ENCODE assay signal across 1 cellular context in the genomic region with DNA sequence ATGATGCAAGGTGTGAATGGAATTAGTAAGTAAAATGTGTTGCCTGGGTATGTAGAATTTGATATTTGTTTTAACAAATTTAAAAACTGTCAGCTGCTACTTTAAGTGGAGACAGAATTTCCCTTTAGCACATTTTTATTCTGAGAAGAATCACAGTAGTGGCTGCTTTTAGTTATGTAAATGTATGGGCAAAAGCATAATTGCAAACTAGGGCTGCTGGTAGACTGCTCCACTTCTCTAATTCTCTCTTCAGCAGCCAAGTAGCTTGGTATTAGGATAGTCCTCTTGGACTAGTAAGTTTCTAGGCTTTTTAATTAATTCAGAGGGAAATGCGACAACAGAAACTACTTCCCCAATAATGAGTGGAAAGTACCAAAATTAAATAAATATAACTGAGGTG.
TF ChIP-seq lines count a peak whose summit lies in the region.

No MANE protein-coding gene starts in this region.

TF ChIP-seq in K562, 482 proteins besides CTCF, POLR2A, EP300 and RAD21:
- TF ChIP-seq EGR1 (conservative IDR thresholded peaks at IDR 0.05) (no peak), ZKSCAN3 (CRISPR knock-in tag; IDR thresholded peaks at IDR 0.05) (no peak), DIDO1 (tag; IDR thresholded peaks at IDR 0.05; ENCODE audit: low read depth) (no peak), ZNF707 (CRISPR knock-in tag; conservative IDR thresholded peaks at IDR 0.05) (no peak), SLC30A9 (CRISPR knock-in tag; IDR thresholded peaks at IDR 0.05) (no peak)
- TF ChIP-seq, protein P1, sequence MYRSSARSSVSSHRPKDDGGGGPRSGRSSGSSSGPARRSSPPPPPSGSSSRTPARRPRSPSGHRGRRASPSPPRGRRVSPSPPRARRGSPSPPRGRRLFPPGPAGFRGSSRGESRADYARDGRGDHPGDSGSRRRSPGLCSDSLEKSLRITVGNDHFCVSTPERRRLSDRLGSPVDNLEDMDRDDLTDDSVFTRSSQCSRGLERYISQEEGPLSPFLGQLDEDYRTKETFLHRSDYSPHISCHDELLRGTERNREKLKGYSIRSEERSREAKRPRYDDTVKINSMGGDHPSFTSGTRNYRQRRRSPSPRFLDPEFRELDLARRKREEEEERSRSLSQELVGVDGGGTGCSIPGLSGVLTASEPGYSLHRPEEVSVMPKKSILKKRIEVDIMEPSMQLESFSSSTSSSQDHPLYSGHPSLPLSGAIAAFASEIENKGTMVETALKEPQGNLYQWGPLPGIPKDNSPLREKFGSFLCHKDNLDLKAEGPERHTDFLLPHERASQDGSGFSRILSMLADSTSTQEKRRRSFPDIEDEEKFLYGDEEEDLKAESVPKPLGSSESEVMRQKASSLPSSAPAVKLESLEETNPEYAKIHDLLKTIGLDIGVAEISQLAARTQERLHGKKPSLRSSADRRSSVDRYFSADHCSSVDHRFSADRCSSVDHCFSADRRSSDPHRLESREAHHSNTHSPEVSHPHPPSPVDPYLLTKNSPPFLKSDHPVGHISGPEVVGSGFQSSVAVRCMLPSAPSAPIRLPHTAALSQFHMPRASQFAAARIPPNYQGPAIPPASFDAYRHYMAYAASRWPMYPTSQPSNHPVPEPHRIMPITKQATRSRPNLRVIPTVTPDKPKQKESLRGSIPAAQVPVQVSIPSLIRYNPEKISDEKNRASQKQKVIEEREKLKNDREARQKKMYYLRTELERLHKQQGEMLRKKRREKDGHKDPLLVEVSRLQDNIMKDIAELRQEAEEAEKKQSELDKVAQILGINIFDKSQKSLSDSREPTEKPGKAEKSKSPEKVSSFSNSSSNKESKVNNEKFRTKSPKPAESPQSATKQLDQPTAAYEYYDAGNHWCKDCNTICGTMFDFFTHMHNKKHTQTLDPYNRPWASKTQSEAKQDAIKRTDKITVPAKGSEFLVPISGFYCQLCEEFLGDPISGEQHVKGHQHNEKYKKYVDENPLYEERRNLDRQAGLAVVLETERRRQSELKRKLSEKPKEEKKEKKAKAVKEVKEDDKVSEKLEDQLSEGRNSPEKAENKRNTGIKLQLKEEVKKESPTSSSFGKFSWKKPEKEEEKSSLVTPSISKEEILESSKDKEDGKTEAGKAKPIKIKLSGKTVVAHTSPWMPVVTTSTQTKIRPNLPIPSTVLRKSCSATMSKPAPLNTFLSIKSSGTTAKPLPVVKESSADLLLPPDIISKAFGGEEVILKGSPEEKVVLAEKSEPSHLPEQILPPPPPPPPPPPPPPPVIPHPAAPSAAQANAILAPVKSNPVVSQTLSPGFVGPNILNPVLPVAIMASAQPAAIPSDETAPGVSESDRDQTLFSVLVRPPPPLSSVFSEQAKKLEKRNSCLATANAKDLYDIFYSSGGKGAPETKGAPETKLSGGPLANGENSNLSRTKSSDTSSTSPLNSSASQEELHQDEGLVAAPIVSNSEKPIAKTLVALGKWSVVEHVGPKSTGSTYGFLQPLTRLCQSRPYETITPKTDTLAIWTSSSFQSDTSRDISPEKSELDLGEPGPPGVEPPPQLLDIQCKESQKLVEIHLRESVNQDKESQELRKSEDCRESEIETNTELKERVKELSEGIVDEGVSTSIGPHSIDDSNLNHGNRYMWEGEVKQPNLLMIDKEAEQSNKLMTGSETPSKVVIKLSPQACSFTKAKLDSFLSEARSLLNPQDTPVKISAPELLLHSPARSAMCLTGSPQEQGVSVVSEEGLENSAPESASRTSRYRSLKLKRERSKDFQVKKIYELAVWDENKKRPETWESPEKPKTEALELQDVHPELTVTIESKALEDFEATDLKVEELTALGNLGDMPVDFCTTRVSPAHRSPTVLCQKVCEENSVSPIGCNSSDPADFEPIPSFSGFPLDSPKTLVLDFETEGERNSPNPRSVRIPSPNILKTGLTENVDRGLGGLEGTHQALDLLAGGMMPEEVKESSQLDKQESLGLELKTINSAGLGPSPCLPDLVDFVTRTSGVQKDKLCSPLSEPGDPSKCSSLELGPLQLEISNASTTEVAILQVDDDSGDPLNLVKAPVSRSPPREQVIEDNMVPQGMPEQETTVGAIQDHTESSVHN (IDR thresholded peaks at IDR 0.05; ENCODE audit: borderline replicate concordance in 1 of 2, low read depth in 1 of 2), result no peak
